ENCODE assay signal across 15 cellular contexts in genomic region chr1:200445213-200445612, GRCh38. TPM values are rescaled to one million over a fixed set of nuclear protein-coding genes. Genes with fewer than 3 reads are reported as not detected.
DNase-seq lines count a peak whose midpoint lies in the region; ATAC-seq and TF ChIP-seq lines count a peak whose summit lies in the region.
"Had no signal": no experiment of that assay in that cellular context is flagged by ENCODE, and none has a peak within 500 bp of the region (broad histone marks: within the 10 kb centered on the region; RNA-seq: fewer than 3 reads in every experiment).

No MANE protein-coding gene starts in this region.

- DNase-seq in A172 (ENCODE audit: low spot score), result peak; percentile 75
- DNase-seq in AG20443 (ENCODE audit: low spot score), result peak; percentile 27
- peak; percentile 76 for DNase-seq in RPMI7951 (ENCODE audit: low read depth)
- DNase-seq in epithelial cell of esophagus (ENCODE audit: low read depth), result peak; percentile 72
- no peak for DNase-seq in CD14-positive monocyte (ENCODE audit: low spot score)
- no peak for DNase-seq in NCI-H2107 (lab: John Stamatoyannopoulos, UW)
- no peak for DNase-seq in chondrocyte (ENCODE audit: low spot score)
- DNase-seq: activated CD4-positive, alpha-beta T cell treated with anti-CD3 and anti-CD28 coated beads for 4 hours; activated naive CD8-positive, alpha-beta T cell treated with anti-CD3 and anti-CD28 coated beads, Interleukin-2, amount 10 ng/mL, durations not matched to agents 7 days and 5 days; CD4-positive, alpha-beta T cell; lower lobe of right lung; NCI-H1105; PC-9 had no signal

- no peaks in the 10 kb centered on the region for H3K4me1 Mint-ChIP-seq in CD14-positive monocyte
- H3K4me1 Mint-ChIP-seq in chondrocyte (ENCODE audit: low read depth), result no peaks in the 10 kb centered on the region
- H3K4me1 Mint-ChIP-seq: neural crest cell had no signal

- intact Hi-C loops in CD14-positive monocyte (cut with micrococcal nuclease), result no loop called here

- no peak for TF ChIP-seq CTCF in epithelial cell of esophagus (IDR thresholded peaks at IDR 0.05; ENCODE audit: insufficient read depth, low read depth, low read length, missing control alignments)
- TF ChIP-seq CTCF in CD14-positive monocyte (IDR thresholded peaks at IDR 0.05), result no peak
- no peak for TF ChIP-seq CTCF in chondrocyte (IDR thresholded peaks at IDR 0.05)

- no peak overlapping the region for H3K4me3 ChIP-seq in epithelial cell of esophagus (ENCODE audit: low read length)
- H3K4me3 ChIP-seq: lower lobe of right lung, PC-9 had no signal

- H3K27me3 Mint-ChIP-seq in CD14-positive monocyte (ENCODE audit: low read depth in 3 of 3) (no peaks in the 10 kb centered on the region), chondrocyte (ENCODE audit: low read depth) (no peaks in the 10 kb centered on the region)
- H3K27me3 Mint-ChIP-seq: activated naive CD8-positive, alpha-beta T cell treated with anti-CD3 and anti-CD28 coated beads, Interleukin-2, amount 10 ng/mL, durations not matched to agents 7 days and 5 days; CD4-positive, alpha-beta T cell had no signal

- H3K36me3 Mint-ChIP-seq in CD14-positive monocyte (no peaks in the 10 kb centered on the region), chondrocyte (ENCODE audit: low read depth) (peaks cover 2% of the 10 kb centered on the region)
- H3K36me3 Mint-ChIP-seq: activated naive CD8-positive, alpha-beta T cell treated with anti-CD3 and anti-CD28 coated beads, Interleukin-2, amount 10 ng/mL, durations not matched to agents 7 days and 5 days had no signal

- ATAC-seq in HG02852 (IDR thresholded peaks at IDR 0.05; ENCODE audit: unreplicated experiment), result no peak
- ATAC-seq: lower lobe of right lung had no signal

- H3K4me3 Mint-ChIP-seq in CD14-positive monocyte, result no peak overlapping the region
- H3K4me3 Mint-ChIP-seq in chondrocyte (ENCODE audit: unreplicated experiment), result no peak overlapping the region
- H3K4me3 Mint-ChIP-seq: activated naive CD8-positive, alpha-beta T cell treated with anti-CD3 and anti-CD28 coated beads, Interleukin-2, amount 10 ng/mL, durations not matched to agents 7 days and 5 days; CD4-positive, alpha-beta T cell; neural crest cell had no signal

- H3K9me3 Mint-ChIP-seq in CD14-positive monocyte (no peaks in the 10 kb centered on the region), chondrocyte (ENCODE audit: low read depth) (peaks cover 5% of the 10 kb centered on the region)
- H3K9me3 Mint-ChIP-seq: CD4-positive, alpha-beta T cell; neural crest cell had no signal

- no peak overlapping the region for H3K27ac Mint-ChIP-seq in CD14-positive monocyte
- H3K27ac Mint-ChIP-seq in chondrocyte (ENCODE audit: unreplicated experiment), result no peak overlapping the region
- H3K27ac Mint-ChIP-seq: activated naive CD8-positive, alpha-beta T cell treated with anti-CD3 and anti-CD28 coated beads, Interleukin-2, amount 10 ng/mL, durations not matched to agents 7 days and 5 days; CD4-positive, alpha-beta T cell had no signal

RNA-seq across cellular contexts. Expression of gene ZNF281, which starts 35.4 kb away (rescaled TPM):
- total RNA-seq in A172 (2014; rRNA removed; shearing (Covaris generic)), result 17.1 and 19.1 TPM in 2 replicates
- total RNA-seq in RPMI7951 (2014; rRNA removed; shearing (Covaris generic)), result 11.0 and 15.7 TPM in 2 replicates
- polyA plus RNA-seq in CD14-positive monocyte, result 10 to 100 TPM; 26.6 to 30.6 TPM
- total RNA-seq in chondrocyte, result 34.2 to 37.3 TPM (median 34.9 TPM) in 3 replicates

Comparison
In these comparisons a context has a peak if more than half of its experiments do, and no peak if none do; other contexts are left out.
1. DNase-seq: peak in A172 (single experiment), AG20443 (single experiment), RPMI7951 (single experiment) and epithelial cell of esophagus (single experiment); none in CD14-positive monocyte (single experiment), NCI-H2107 (single experiment) and chondrocyte (single experiment).